8 cellular contexts compared by ENCODE assay signal in the genomic region with DNA sequence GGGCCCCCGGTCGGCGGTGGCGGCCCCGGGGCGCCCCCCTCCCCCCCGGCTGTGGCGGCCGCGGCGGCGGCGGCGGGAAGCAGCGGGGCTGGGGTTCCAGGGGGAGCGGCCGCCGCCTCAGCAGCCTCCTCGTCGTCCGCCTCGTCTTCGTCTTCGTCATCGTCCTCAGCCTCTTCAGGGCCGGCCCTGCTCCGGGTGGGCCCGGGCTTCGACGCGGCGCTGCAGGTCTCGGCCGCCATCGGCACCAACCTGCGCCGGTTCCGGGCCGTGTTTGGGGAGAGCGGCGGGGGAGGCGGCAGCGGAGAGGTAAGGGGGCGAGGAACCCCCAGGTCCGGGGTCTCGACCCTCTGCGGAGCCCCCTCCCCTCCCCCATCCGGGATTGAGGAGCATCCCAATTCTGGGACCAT. TPM values are rescaled to one million over a fixed set of nuclear protein-coding genes. Genes with fewer than 3 reads are reported as not detected.
A peak's percentile ranks its signal among the peaks of the same experiment; 100 is the strongest.
DNase-seq lines count a peak whose midpoint lies in the region; ATAC-seq lines count a peak whose summit lies in the region.

No MANE protein-coding gene starts in this region.

- H3K4me3 ChIP-seq in stomach smooth muscle (ENCODE audit: low read length in 2 of 2): peak overlapping the region; percentile 79 to 81

- peak overlapping the region in 1 of 2 donors; percentile 55 for H3K27ac Mint-ChIP-seq in T-cell

- H3K4me3 Mint-ChIP-seq in T-cell: peak overlapping the region; percentile 91 to 95 (median 92)

- H3K9ac ChIP-seq in stomach smooth muscle (ENCODE audit: low read length in 2 of 2): peak overlapping the region; percentile 78 to 87

- ATAC-seq in GM18867 (IDR thresholded peaks at IDR 0.05; ENCODE audit: unreplicated experiment) (peak; percentile 10), HG02870 (IDR thresholded peaks at IDR 0.05; ENCODE audit: unreplicated experiment) (peak; percentile 13), T-cell (replicated peaks in 1 of 4) (peak; percentile 23 to 33 (median 28))

- no peaks in the 10 kb centered on the region for H3K27me3 ChIP-seq in stomach smooth muscle (ENCODE audit: control insufficient read depth in 1 of 2, insufficient read depth in 2 of 2, low read length in 2 of 2)

- peaks cover 4% of the 10 kb centered on the region for H3K36me3 Mint-ChIP-seq in T-cell

- CTCF ChIA-PET in T-cell (lab: Charles Lee): interaction anchor here in 1 of 2 donors (0.6 to 1.2 kb wide), 4 partner anchors 36 to 119 kb away, joined by 3 to 6 read pairs (median 4); no protein-coding TSS in a partner anchor

- H3K27ac ChIP-seq in cingulate gyrus (ENCODE audit: low read depth, low read length) (peak overlapping the region; percentile 79), stomach smooth muscle (ENCODE audit: low read length) (peak overlapping the region; percentile 81)

- H3K9me3 ChIP-seq in stomach smooth muscle (ENCODE audit: control insufficient read depth in 2 of 2, low read length in 2 of 2): no peaks in the 10 kb centered on the region

- DNase-seq in T-cell (peak in 24 of 34 experiments; percentile 21 to 64 (median 50)), lung microvascular endothelial cell (ENCODE audit: low read depth in 2 of 2) (peak; percentile 14 to 36), SIG-M5 (lab: John Stamatoyannopoulos, UW) (no peak), medulla oblongata (ENCODE audit: extremely low spot score) (no peak)

- no peaks in the 10 kb centered on the region for H3K27me3 Mint-ChIP-seq in T-cell

- no peaks in the 10 kb centered on the region for H3K36me3 ChIP-seq in stomach smooth muscle (ENCODE audit: control insufficient read depth in 2 of 2, insufficient read depth in 2 of 2, low read length in 2 of 2)

- no peaks in the 10 kb centered on the region for H3K9me3 Mint-ChIP-seq in T-cell

- peaks cover 28% of the 10 kb centered on the region for H3K4me1 ChIP-seq in stomach smooth muscle (ENCODE audit: control insufficient read depth, insufficient read depth, low read length)

- POLR2A ChIA-PET in T-cell (lab: Charles Lee): interaction anchor here in 1 of 2 donors (1.1 to 1.6 kb wide), 3 partner anchors 28 to 38 kb away, joined by 5 read pairs; no protein-coding TSS in a partner anchor

- H3K4me1 Mint-ChIP-seq in T-cell: peaks cover 41 to 52% (median 42%) of the 10 kb centered on the region in 3 donors

RNA-seq across cellular contexts. Expression of gene KMT2A, which starts 0.3 kb away (rescaled TPM):
- 100 to 1,000 TPM; 130 to 183 (median 153) TPM for total RNA-seq in T-cell
- 12.4 and 14.5 TPM in 2 replicates for total RNA-seq in lung microvascular endothelial cell

RNA-seq across cellular contexts. Expression of gene ATP5MG, which starts 35.2 kb away (rescaled TPM):
- total RNA-seq in T-cell (100 to 1,000 TPM; 140 to 188 (median 172) TPM), lung microvascular endothelial cell (82.8 and 95.6 TPM in 2 replicates)

Comparison
In these comparisons a context has a peak if more than half of its experiments do, and no peak if none do; other contexts are left out.
1. DNase-seq: peak in T-cell (24 of 34) and lung microvascular endothelial cell (2 of 2); none in SIG-M5 (single experiment) and medulla oblongata (single experiment).
2. Peak in every context shown above with its lines, with median percentiles within 50 percentile points of each other: ATAC-seq.